ENCODE assay signal across 8 cellular contexts in the genomic region with DNA sequence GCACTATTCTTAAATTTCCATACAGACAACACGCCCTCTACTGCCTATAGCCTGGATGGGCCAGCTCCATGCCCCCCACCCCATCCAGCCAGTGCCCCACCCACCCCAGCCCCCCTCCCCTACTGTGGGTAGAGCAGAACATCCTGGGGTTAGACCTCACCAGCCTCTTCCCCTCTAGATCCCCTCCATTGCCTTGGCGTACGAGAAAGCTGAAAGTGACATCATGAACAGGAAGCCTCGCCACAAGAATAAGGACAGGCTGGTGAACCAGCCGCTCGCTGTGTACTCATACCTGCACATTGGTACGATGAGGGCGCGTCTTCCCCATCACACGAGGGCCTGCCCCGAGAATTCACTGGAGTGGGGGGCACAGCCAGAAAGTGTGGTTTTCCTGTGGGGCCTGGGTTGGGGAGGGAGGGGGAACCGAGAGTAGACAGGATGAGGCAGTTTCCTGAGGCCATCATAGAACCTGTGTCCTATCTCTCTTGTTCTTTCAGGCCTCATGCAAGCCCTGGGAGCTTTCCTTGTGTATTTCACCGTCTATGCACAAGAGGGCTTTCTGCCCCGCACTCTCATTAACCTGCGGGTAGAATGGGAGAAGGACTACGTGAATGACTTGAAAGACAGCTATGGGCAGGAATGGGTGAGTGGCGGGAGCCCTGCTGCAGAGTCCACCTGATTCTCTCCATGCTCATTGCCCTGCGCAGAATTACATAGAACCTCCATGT. TPM values are rescaled to one million over a fixed set of nuclear protein-coding genes. Genes with fewer than 3 reads are reported as not detected.
DNase-seq lines count a peak whose midpoint lies in the region; ATAC-seq and TF ChIP-seq lines count a peak whose summit lies in the region.

No MANE protein-coding gene starts in this region.

- TF ChIP-seq CTCF in Peyer's patch (IDR thresholded peaks at IDR 0.05) (no peak), endothelial cell (IDR thresholded peaks at IDR 0.05; ENCODE audit: unreplicated experiment) (no peak)

- H3K27me3 Mint-ChIP-seq in activated naive CD8-positive, alpha-beta T cell, result no peaks in the 10 kb centered on the region
- peaks cover 3% of the 10 kb centered on the region for H3K27me3 Mint-ChIP-seq in endothelial cell (ENCODE audit: unreplicated experiment)

- no peaks in the 10 kb centered on the region for H4K20me1 ChIP-seq in BLaER1

- no peaks in the 10 kb centered on the region for H3K9me3 ChIP-seq in BLaER1
- H3K9me3 ChIP-seq in Peyer's patch, result no peaks in the 10 kb centered on the region

- H3K4me3 ChIP-seq in BLaER1 (no peak overlapping the region), Peyer's patch (no peak overlapping the region)

- no peaks in the 10 kb centered on the region for H3K36me3 Mint-ChIP-seq in activated naive CD8-positive, alpha-beta T cell
- no peaks in the 10 kb centered on the region for H3K36me3 Mint-ChIP-seq in endothelial cell (ENCODE audit: low read depth, unreplicated experiment)

- DNase-seq in Peyer's patch, result peak in 2 of 3 donors; percentile 34 to 77
- DNase-seq in stimulated activated naive CD4-positive, alpha-beta T cell (lab: John Stamatoyannopoulos, UW), result peak; percentile 9 to 77 (median 57)
- no peak for DNase-seq in endothelial cell (ENCODE audit: low spot score)
- DNase-seq in hypothalamus (lab: John Stamatoyannopoulos, UW), result no peak
- no peak for DNase-seq in NCI-H524 (lab: John Stamatoyannopoulos, UW)

- H3K27ac ChIP-seq in BLaER1 (no peak overlapping the region), Peyer's patch (no peak overlapping the region)

- ATAC-seq in GM21576 (IDR thresholded peaks at IDR 0.05; ENCODE audit: unreplicated experiment), result peak; percentile 81

- H3K4me3 Mint-ChIP-seq in activated naive CD8-positive, alpha-beta T cell, result peak overlapping the region; percentile 64
- H3K4me3 Mint-ChIP-seq in endothelial cell (ENCODE audit: unreplicated experiment), result no peak overlapping the region

- H3K4me1 Mint-ChIP-seq in activated naive CD8-positive, alpha-beta T cell (ENCODE audit: low read depth), result peaks cover 16% of the 10 kb centered on the region
- peaks cover 3% of the 10 kb centered on the region for H3K4me1 Mint-ChIP-seq in endothelial cell (ENCODE audit: unreplicated experiment)

- H3K36me3 ChIP-seq in BLaER1 (no peaks in the 10 kb centered on the region), Peyer's patch (no peaks in the 10 kb centered on the region)

- H3K4me1 ChIP-seq in BLaER1 (peaks cover 13% of the 10 kb centered on the region), Peyer's patch (no peaks in the 10 kb centered on the region)

- H3K27me3 ChIP-seq in BLaER1 (no peaks in the 10 kb centered on the region), Peyer's patch (no peaks in the 10 kb centered on the region)

- no peaks in the 10 kb centered on the region for H3K9me3 Mint-ChIP-seq in activated naive CD8-positive, alpha-beta T cell (ENCODE audit: low read depth)
- no peaks in the 10 kb centered on the region for H3K9me3 Mint-ChIP-seq in endothelial cell (ENCODE audit: unreplicated experiment)

- H3K9ac ChIP-seq in BLaER1, result no peak overlapping the region

- H3K4me2 ChIP-seq in BLaER1, result peak overlapping the region; percentile 73

- H3K27ac Mint-ChIP-seq in activated naive CD8-positive, alpha-beta T cell, result peak overlapping the region; percentile 69
- H3K27ac Mint-ChIP-seq in endothelial cell (ENCODE audit: unreplicated experiment), result no peak overlapping the region

- no peak for TF ChIP-seq POLR2A in Peyer's patch (IDR thresholded peaks at IDR 0.05)

RNA-seq across cellular contexts. Expression of gene ATP12A, which starts 29.1 kb away (rescaled TPM):
- total RNA-seq in Peyer's patch, result not detected
- total RNA-seq in endothelial cell (ENCODE audit: unreplicated experiment), result 0.64 TPM

RNA-seq across cellular contexts. Expression of gene RNF17, which starts 54.6 kb away (rescaled TPM):
- total RNA-seq in Peyer's patch, result not detected
- total RNA-seq in endothelial cell (ENCODE audit: unreplicated experiment), result not detected

Comparison
In these comparisons a context has a peak if more than half of its experiments do, and no peak if none do; other contexts are left out.
1. DNase-seq: peak in Peyer's patch (2 of 3) and stimulated activated naive CD4-positive, alpha-beta T cell (6 of 6); none in endothelial cell (single experiment), hypothalamus (0 of 51) and NCI-H524 (0 of 2).